10 cellular contexts compared by ENCODE assay signal in genomic region chr7:73622909-73623797, GRCh38. TPM values are rescaled to one million over a fixed set of nuclear protein-coding genes. Genes with fewer than 3 reads are reported as not detected.
DNase-seq lines count a peak whose midpoint lies in the region; ATAC-seq and TF ChIP-seq lines count a peak whose summit lies in the region.
"Had no signal": no experiment of that assay in that cellular context is flagged by ENCODE, and none has a peak within 500 bp of the region (broad histone marks: within the 10 kb centered on the region; RNA-seq: fewer than 3 reads in every experiment).

No MANE protein-coding gene starts in this region.

- no peak for TF ChIP-seq CTCF in endothelial cell (IDR thresholded peaks at IDR 0.05; ENCODE audit: unreplicated experiment)

- H3K4me1 Mint-ChIP-seq in endothelial cell (ENCODE audit: unreplicated experiment): peaks cover 5% of the 10 kb centered on the region

- peak overlapping the region; percentile 7 to 50 (median 32); a peak in 14 of 20 replicates for H3K4me3 ChIP-seq in BLaER1 treated with 17β-estradiol and CSF1 and Interleukin-3, amounts not matched to agents 10 nM and 100 nM

- H3K36me3 Mint-ChIP-seq in endothelial cell (ENCODE audit: low read depth, unreplicated experiment): no peaks in the 10 kb centered on the region

- peaks cover 48 to 77% (median 67%) of the 10 kb centered on the region in 11 experiments for H3K27me3 ChIP-seq in BLaER1 treated with 17β-estradiol and CSF1 and Interleukin-3, amounts not matched to agents 10 nM and 100 nM

- ATAC-seq in HG03045 (IDR thresholded peaks at IDR 0.05; ENCODE audit: unreplicated experiment): no peak
- no peak for ATAC-seq in GM18868 (IDR thresholded peaks at IDR 0.05; ENCODE audit: unreplicated experiment)
- ATAC-seq in HG03139 (IDR thresholded peaks at IDR 0.05; ENCODE audit: unreplicated experiment): no peak

- H3K27ac ChIP-seq in BLaER1 treated with 17β-estradiol and CSF1 and Interleukin-3, amounts not matched to agents 10 nM and 100 nM: no peak overlapping the region
- H3K27ac ChIP-seq: uterus had no signal

- peak overlapping the region; percentile 54 to 86 (median 78) for H3K4me2 ChIP-seq in BLaER1 treated with 17β-estradiol and CSF1 and Interleukin-3, amounts not matched to agents 10 nM and 100 nM

- H3K27me3 Mint-ChIP-seq in endothelial cell (ENCODE audit: unreplicated experiment): peaks cover 3% of the 10 kb centered on the region

- peak overlapping the region in 4 of 11 experiments; percentile 2 to 39 (median 34); a peak in 5 of 22 replicates for H3K9ac ChIP-seq in BLaER1 treated with 17β-estradiol and CSF1 and Interleukin-3, amounts not matched to agents 10 nM and 100 nM

- no peaks in the 10 kb centered on the region for H3K36me3 ChIP-seq in BLaER1 treated with 17β-estradiol and CSF1 and Interleukin-3, amounts not matched to agents 10 nM and 100 nM
- H3K36me3 ChIP-seq: uterus had no signal

- DNase-seq in Kasumi-1 (lab: John Stamatoyannopoulos, UW) (peak; percentile 9 to 12), endothelial cell (ENCODE audit: low spot score) (no peak), myocyte (ENCODE audit: low read depth) (peak; percentile 87), SKM-1 treated with dmso at 0.1 percent for 144 hours (lab: John Stamatoyannopoulos, UW; ENCODE audit: unreplicated experiment) (no peak)

- H3K4me1 ChIP-seq in BLaER1 treated with 17β-estradiol and CSF1 and Interleukin-3, amounts not matched to agents 10 nM and 100 nM: peaks cover 9 to 18% (median 10%) of the 10 kb centered on the region in 10 experiments; a peak in 19 of 20 replicates

- peak overlapping the region; percentile 65 for H3K4me3 Mint-ChIP-seq in endothelial cell (ENCODE audit: unreplicated experiment)

- H3K9me3 ChIP-seq in BLaER1 treated with 17β-estradiol and CSF1 and Interleukin-3, amounts not matched to agents 10 nM and 100 nM (replicated peaks in 1 of 11): no peaks in the 10 kb centered on the region
- H3K9me3 ChIP-seq: uterus had no signal

- H4K20me1 ChIP-seq in BLaER1 treated with 17β-estradiol and CSF1 and Interleukin-3, amounts not matched to agents 10 nM and 100 nM: peaks cover 0 to 23% (median 0%) of the 10 kb centered on the region in 11 experiments; a peak in 7 of 22 replicates

- H3K27ac Mint-ChIP-seq in endothelial cell (ENCODE audit: unreplicated experiment): no peak overlapping the region

- H3K9me3 Mint-ChIP-seq in endothelial cell (ENCODE audit: unreplicated experiment): no peaks in the 10 kb centered on the region

RNA-seq across cellular contexts. Expression of gene MLXIPL, which starts 1.2 kb away (rescaled TPM):
- 8.7 TPM for total RNA-seq in endothelial cell (ENCODE audit: unreplicated experiment)
- total RNA-seq in myocyte: 10.6 and 18.6 TPM in 2 replicates
- polyA plus RNA-seq in myocyte (2012): 0.26 TPM
- total RNA-seq: activated CD8-positive, alpha-beta memory T cell treated with anti-CD3 and anti-CD28 coated beads for 36 hours had no signal

RNA-seq across cellular contexts. Expression of gene VPS37D, which starts 44.5 kb away (rescaled TPM):
- total RNA-seq in endothelial cell (ENCODE audit: unreplicated experiment) (9.8 TPM), myocyte (5.7 and 6.1 TPM in 2 replicates)
- 4.3 TPM for polyA plus RNA-seq in myocyte (2012)

RNA-seq across cellular contexts. Expression of gene TBL2, which starts 44.8 kb away (rescaled TPM):
- 22.4 TPM for total RNA-seq in endothelial cell (ENCODE audit: unreplicated experiment)
- 80.7 and 82.0 TPM in 2 replicates for total RNA-seq in myocyte
- 70.3 TPM for polyA plus RNA-seq in myocyte (2012)

Comparison
In these comparisons a context has a peak if more than half of its experiments do, and no peak if none do; other contexts are left out.
1. DNase-seq: peak in Kasumi-1 (2 of 2) and myocyte (single experiment); none in endothelial cell (single experiment) and SKM-1 treated with dmso at 0.1 percent for 144 hours (single experiment).